Comparison of ENCODE assay signal across 8 cellular contexts in genomic region chrX:16786139-16786790, GRCh38. TPM values are rescaled to one million over a fixed set of nuclear protein-coding genes. Genes with fewer than 3 reads are reported as not detected.
DNase-seq lines count a peak whose midpoint lies in the region; ATAC-seq and TF ChIP-seq lines count a peak whose summit lies in the region.

TSS of gene TXLNG (plus strand) at chrX:16786466. CDS start at chrX:16786488, 22 bp downstream.

- intact Hi-C loops in mammary epithelial cell (cut with micrococcal nuclease), result loop anchor here (1.0 to 5.0 kb wide), 2 partner anchors 36 to 42 kb away; no protein-coding TSS in a partner anchor

- peaks cover 7% of the 10 kb centered on the region for H3K4me1 ChIP-seq in mammary epithelial cell (ENCODE audit: insufficient read depth, low read length)
- H3K4me1 ChIP-seq in skeletal muscle tissue (ENCODE audit: control insufficient read depth in 3 of 3, insufficient read depth in 3 of 3, low read length in 3 of 3), result peaks cover 2 to 5% (median 5%) of the 10 kb centered on the region in 3 donors

- no peaks in the 10 kb centered on the region for H4K20me1 ChIP-seq in mammary epithelial cell (ENCODE audit: insufficient read depth, low read length)

- CTCF ChIA-PET in mammary epithelial cell (lab: Charles Lee; ENCODE audit: low non-redundant PET), result no interaction called here

- peak within 1 kb of the TSS; percentile 96 for H2AFZ ChIP-seq in mammary epithelial cell (ENCODE audit: low read depth, low read length)

- TF ChIP-seq CTCF in WERI-Rb-1 (IDR thresholded peaks at IDR 0.05; ENCODE audit: low read depth, low read length) (no peak), mammary epithelial cell (conservative IDR thresholded peaks at IDR 0.05 in 1 of 2, IDR thresholded peaks at IDR 0.05 in 1 of 2; ENCODE audit: extremely low read depth in 1 of 2, insufficient read depth in 1 of 2, low read depth in 1 of 2, low read length in 2 of 2) (no peak)

- in situ Hi-C loops in ACHN (cut with HindIII; ENCODE audit: low pct_ligation_motif_present, low pct_unique_long_range_greater_than_20kb, low sequenced_read_pairs) (no loop called here), mammary epithelial cell (cut with MboI; ENCODE audit: low sequenced_read_pairs in 2 of 2) (no loop called here)

- H3K79me2 ChIP-seq in mammary epithelial cell (ENCODE audit: insufficient read depth, low read length), result peaks cover 47% of the 10 kb centered on the region

- peak within 1 kb of the TSS; percentile 82 for H3K4me2 ChIP-seq in mammary epithelial cell (ENCODE audit: insufficient read depth, low read depth, low read length)

- peak; percentile 91 for DNase-seq in ACHN
- peak; percentile 100 for DNase-seq in NCI-H2227 (lab: John Stamatoyannopoulos, UW; ENCODE audit: unreplicated experiment)
- DNase-seq in WERI-Rb-1, result peak; percentile 99
- peak; percentile 100 for DNase-seq in mammary epithelial cell

- ATAC-seq in GM18873 (IDR thresholded peaks at IDR 0.05; ENCODE audit: low FRiP score, unreplicated experiment) (peak; percentile 99), HG03139 (IDR thresholded peaks at IDR 0.05; ENCODE audit: unreplicated experiment) (peak; percentile 99)

- dilution Hi-C loops in mammary epithelial cell (cut with HindIII; ENCODE audit: low sequenced_read_pairs), result no loop called here

- H3K4me3 ChIP-seq in WERI-Rb-1 (ENCODE audit: low read depth, low read length) (peak within 1 kb of the TSS; percentile 58), mammary epithelial cell (replicated peaks in 1 of 3; ENCODE audit: insufficient read depth in 1 of 3, low read depth in 2 of 3, low read length in 3 of 3) (peak within 1 kb of the TSS; percentile 77 to 93 (median 78)), iPS-18c (ENCODE audit: insufficient read depth, low read depth, low read length) (peak within 1 kb of the TSS; percentile 91), skeletal muscle tissue (ENCODE audit: low read length in 3 of 3) (peak within 1 kb of the TSS; percentile 80 to 83 (median 81))

- H3K9me3 ChIP-seq in WERI-Rb-1 (ENCODE audit: severe bottlenecking) (no peaks in the 10 kb centered on the region), mammary epithelial cell (replicated peaks; ENCODE audit: insufficient read depth, low read length) (no peaks in the 10 kb centered on the region), iPS-18c (ENCODE audit: control insufficient read depth, insufficient read depth, low read length) (no peaks in the 10 kb centered on the region), skeletal muscle tissue (ENCODE audit: control insufficient read depth in 3 of 3, low read length in 3 of 3) (no peaks in the 10 kb centered on the region)

- 3% methylated on average over 35 of the region's 59 CpGs for WGBS in mammary epithelial cell (ENCODE audit: low coverage, missing lambda C conversion rate)

- no TSS peak for BruUV-seq in mammary epithelial cell (replicated peaks; lab: Mats Ljungman, UMichigan)

- H3K36me3 ChIP-seq in WERI-Rb-1 (peaks cover 34% of the 10 kb centered on the region), mammary epithelial cell (ENCODE audit: insufficient read depth, low read length) (peaks cover 7% of the 10 kb centered on the region), skeletal muscle tissue (ENCODE audit: control insufficient read depth in 3 of 3, insufficient read depth in 3 of 3, low read length in 3 of 3) (peaks cover 2 to 7% (median 2%) of the 10 kb centered on the region in 3 donors)

- H3K9ac ChIP-seq in mammary epithelial cell (ENCODE audit: insufficient read depth, low read length) (peak within 1 kb of the TSS; percentile 70), skeletal muscle tissue (ENCODE audit: low read depth in 1 of 3, low read length in 3 of 3) (peak within 1 kb of the TSS; percentile 69 to 89 (median 83))

- H3K27me3 ChIP-seq in WERI-Rb-1 (ENCODE audit: insufficient read depth, low read depth, severe bottlenecking) (no peaks in the 10 kb centered on the region), mammary epithelial cell (ENCODE audit: insufficient read depth, low read length) (no peaks in the 10 kb centered on the region), skeletal muscle tissue (ENCODE audit: control insufficient read depth in 3 of 3, insufficient read depth in 3 of 3, low read length in 3 of 3) (no peaks in the 10 kb centered on the region)

- peak within 1 kb of the TSS; percentile 93 for H3K27ac ChIP-seq in WERI-Rb-1
- peak within 1 kb of the TSS; percentile 83 for H3K27ac ChIP-seq in mammary epithelial cell (ENCODE audit: insufficient read depth, low read depth, low read length)
- peak within 1 kb of the TSS; percentile 92 for H3K27ac ChIP-seq in skeletal muscle tissue (ENCODE audit: low read depth, low read length)

RNA-seq across cellular contexts. Expression of gene TXLNG, which starts in this region (rescaled TPM):
- total RNA-seq in mammary epithelial cell (10 to 100 TPM; 13.2 to 28.3 TPM), skeletal muscle tissue (5.7 TPM)
- polyA plus RNA-seq in mammary epithelial cell, result 17.2 TPM
- 17.7 TPM for polyA minus RNA-seq in mammary epithelial cell

Comparison
In these comparisons a context has a peak if more than half of its experiments do, and no peak if none do; other contexts are left out.
1. Peak in every context shown above with its lines: DNase-seq, ATAC-seq, H3K4me3 ChIP-seq and H3K27ac ChIP-seq.